ENCODE assay signal across 10 cellular contexts in genomic region chr12:53207042-53207441, GRCh38. TPM values are rescaled to one million over a fixed set of nuclear protein-coding genes. Genes with fewer than 3 reads are reported as not detected.
DNase-seq lines count a peak whose midpoint lies in the region; ATAC-seq, FAIRE-seq and TF ChIP-seq lines count a peak whose summit lies in the region.
"Had no signal": no experiment of that assay in that cellular context is flagged by ENCODE, and none has a peak within 500 bp of the region (broad histone marks: within the 10 kb centered on the region; RNA-seq: fewer than 3 reads in every experiment).

Gene ITGB7, minus strand, starts transcription at chr12:53207251. Its CDS starts 6,808 bp downstream, at chr12:53200443.

- H3K27me3 Mint-ChIP-seq in CD4-positive, alpha-beta T cell = no peaks in the 10 kb centered on the region

- peak; percentile 89 for ATAC-seq in CD4-positive, alpha-beta T cell (ENCODE audit: poor library complexity)
- peak; percentile 57 for ATAC-seq in GM21447 (IDR thresholded peaks at IDR 0.05; ENCODE audit: unreplicated experiment)

- H3K4me3 ChIP-seq in small intestine (ENCODE audit: low read depth in 1 of 2, low read length in 2 of 2) = peak within 1 kb of the TSS; percentile 14 to 39
- H3K4me3 ChIP-seq in ovary = no peak within 1 kb of the TSS
- H3K4me3 ChIP-seq: thoracic aorta had no signal

- H3K9me3 ChIP-seq in CD4-positive, alpha-beta T cell (ENCODE audit: control insufficient read depth, low read length) = no peaks in the 10 kb centered on the region
- H3K9me3 ChIP-seq in small intestine (ENCODE audit: control insufficient read depth, low read depth) = no peaks in the 10 kb centered on the region
- no peaks in the 10 kb centered on the region for H3K9me3 ChIP-seq in ovary
- H3K9me3 ChIP-seq: thoracic aorta had no signal

- TF ChIP-seq EP300 in ovary (IDR thresholded peaks at IDR 0.05) = no peak

- H3K27ac Mint-ChIP-seq in CD4-positive, alpha-beta T cell = peak within 1 kb of the TSS; percentile 73

- H3K27ac ChIP-seq in CD4-positive, alpha-beta T cell (ENCODE audit: low read depth, low read length) = peak within 1 kb of the TSS; percentile 70
- H3K27ac ChIP-seq in small intestine (ENCODE audit: low read depth in 1 of 2, low read length in 1 of 2) (peak within 1 kb of the TSS; percentile 74 to 75), substantia nigra (ENCODE audit: low read depth, low read length, poor library complexity, severe bottlenecking) (no peak within 1 kb of the TSS), ovary (no peak within 1 kb of the TSS)
- H3K27ac ChIP-seq: thoracic aorta had no signal

- H3K4me1 ChIP-seq in small intestine (ENCODE audit: control insufficient read depth in 2 of 2, insufficient read depth in 1 of 2, low read depth in 1 of 2, low read length in 1 of 2) (peaks cover 2 to 5% of the 10 kb centered on the region in 2 donors), ovary (ENCODE audit: insufficient read depth) (peaks cover 7% of the 10 kb centered on the region)

- peak; percentile 43 to 75 (median 64) for DNase-seq in CD4-positive, alpha-beta T cell
- DNase-seq in NOMO-1 treated with DMSO at 0.1 percent for 48 hours (lab: John Stamatoyannopoulos, UW; ENCODE audit: unreplicated experiment) (peak; percentile 57), small intestine (peak; percentile 58), substantia nigra (lab: John Stamatoyannopoulos, UW) (no peak), RKO (ENCODE audit: low spot score) (no peak), ovary (no peak)
- peak; percentile 46 for DNase-seq in activated T-helper 9 cell treated with anti-CD3 and anti-CD28 coated beads, Interleukin-2, amount 50 U/mL, for 16 hours (ENCODE audit: low read depth)

- H3K36me3 ChIP-seq in small intestine (ENCODE audit: control insufficient read depth in 2 of 2, insufficient read depth in 2 of 2, low read length in 2 of 2) = peaks cover 0 to 4% of the 10 kb centered on the region in 2 donors
- H3K36me3 ChIP-seq in ovary = no peaks in the 10 kb centered on the region

- no peak for TF ChIP-seq CTCF in CD4-positive, alpha-beta T cell (IDR thresholded peaks at IDR 0.05)
- TF ChIP-seq CTCF in ovary (IDR thresholded peaks at IDR 0.05) = no peak

- H3K36me3 Mint-ChIP-seq in CD4-positive, alpha-beta T cell (ENCODE audit: low read depth) = peaks cover 41% of the 10 kb centered on the region

- no peaks in the 10 kb centered on the region for H3K9me3 Mint-ChIP-seq in CD4-positive, alpha-beta T cell

- TF ChIP-seq POLR2A in ovary (IDR thresholded peaks at IDR 0.05) = no peak

- intact Hi-C loops in CD4-positive, alpha-beta T cell (cut with DNase I, micrococcal nuclease) = loop anchor here in 1 of 2 experiments (2.0 kb wide), 1 partner anchor 16 kb away; no protein-coding TSS in a partner anchor
- intact Hi-C loops in ovary (cut with DNase I) = no loop called here

- WGBS in small intestine, 3 donors = 12 to 27% (median 16%) methylated on average over 5 of the region's 5 CpGs
- 60 to 73% (median 65%) methylated on average over 5 of the region's 5 CpGs for WGBS in ovary, 3 donors

- POLR2A ChIA-PET in CD4-positive, alpha-beta T cell (lab: Charles Lee) = interaction anchor here (0.6 to 5.0 kb wide), 15 partner anchors 9 to 1084 kb away, joined by 3 to 45 read pairs (median 4); partner anchors contain the start of genes AAAS, CSAD, ESPL1 and PFDN5

- H3K4me3 Mint-ChIP-seq in CD4-positive, alpha-beta T cell = peak within 1 kb of the TSS; percentile 84

- H3K27me3 ChIP-seq in CD4-positive, alpha-beta T cell (ENCODE audit: control insufficient read depth, insufficient read depth, low read length) = no peaks in the 10 kb centered on the region
- H3K27me3 ChIP-seq in small intestine (ENCODE audit: control insufficient read depth in 2 of 2, insufficient read depth in 2 of 2, low read length in 2 of 2) (no peaks in the 10 kb centered on the region), ovary (no peaks in the 10 kb centered on the region)

- FAIRE-seq in small intestine (lab: Jason Lieb, UNC) = no peak
- FAIRE-seq: endometrium had no signal

- H3K4me1 Mint-ChIP-seq in CD4-positive, alpha-beta T cell (ENCODE audit: low read depth) = peaks cover 66% of the 10 kb centered on the region

- CTCF ChIA-PET in CD4-positive, alpha-beta T cell (lab: Charles Lee) = interaction anchor here (0.6 to 1.5 kb wide), 4 partner anchors 9 to 81 kb away, joined by 3 to 7 read pairs (median 4); no protein-coding TSS in a partner anchor

RNA-seq across cellular contexts. Expression of gene ITGB7, which starts in this region (rescaled TPM):
- total RNA-seq in CD4-positive, alpha-beta T cell = 100 to 1,000 TPM; 166 to 180 TPM
- 1 to 10 TPM; 1.8 to 7.3 (median 2.7) TPM for polyA plus RNA-seq in small intestine
- 1 to 10 TPM in 6 of 7 donors, under 1 TPM in 1; 0.96 to 2.9 (median 1.7) TPM for total RNA-seq in ovary
- polyA plus RNA-seq in ovary = 1 to 10 TPM in 1 of 2 donors, under 1 TPM in 1; 0.45 to 3.1 TPM

Comparison
In these comparisons a context has a peak if more than half of its experiments do, and no peak if none do; other contexts are left out.
1. RNA of gene ITGB7 (total RNA-seq): 166 to 180 TPM in CD4-positive, alpha-beta T cell; 0.96 to 2.9 TPM in ovary; every median in the first group is over 10 times any median in the second.
2. DNase-seq: peak in CD4-positive, alpha-beta T cell (10 of 10), NOMO-1 treated with DMSO at 0.1 percent for 48 hours (single experiment), activated T-helper 9 cell treated with anti-CD3 and anti-CD28 coated beads, Interleukin-2, amount 50 U/mL, for 16 hours (single experiment) and small intestine (single experiment); none in substantia nigra (0 of 49), RKO (single experiment) and ovary (0 of 5).
3. H3K27ac ChIP-seq: peak in CD4-positive, alpha-beta T cell (single experiment) and small intestine (2 of 2); none in substantia nigra (single experiment) and ovary (0 of 2).